5 cellular contexts compared by ENCODE assay signal in the genomic region with DNA sequence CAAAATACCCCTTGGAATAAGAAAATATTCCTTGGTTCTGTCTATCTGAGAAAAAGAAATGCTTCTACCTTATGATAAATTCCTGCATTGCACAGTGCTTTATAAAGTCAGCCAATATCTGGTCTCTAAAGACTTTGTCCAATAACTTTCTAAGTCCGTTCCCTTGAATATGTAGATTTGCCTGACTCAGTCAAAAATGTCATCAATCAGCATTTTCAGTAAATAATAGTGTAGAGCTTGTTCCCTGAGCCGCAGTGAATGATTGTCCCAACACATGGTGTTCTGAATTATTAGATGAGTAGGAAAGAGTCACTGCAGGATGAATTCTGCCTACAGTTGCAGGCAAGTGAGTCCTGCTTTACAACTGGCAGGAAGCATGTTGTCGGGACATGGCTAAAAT.
"Had no signal": no experiment of that assay in that cellular context is flagged by ENCODE, and none has a peak within 500 bp of the region (broad histone marks: within the 10 kb centered on the region; RNA-seq: fewer than 3 reads in every experiment).

No MANE protein-coding gene starts in this region.

- H3K27ac ChIP-seq: HL-60, KMS-11 had no signal

- DNase-seq: KBM-7, KG1 had no signal

- H3K4me2 ChIP-seq: KMS-11 had no signal

- FAIRE-seq: HTR-8/SVneo had no signal

- H3K9ac ChIP-seq: KMS-11 had no signal
